8 cellular contexts compared by ENCODE assay signal in genomic region chr17:65100316-65101140, GRCh38. TPM values are rescaled to one million over a fixed set of nuclear protein-coding genes. Genes with fewer than 3 reads are reported as not detected.
DNase-seq lines count a peak whose midpoint lies in the region; ATAC-seq and TF ChIP-seq lines count a peak whose summit lies in the region.

No MANE protein-coding gene starts in this region.

- peaks cover 33% of the 10 kb centered on the region for H3K79me2 ChIP-seq in SU-DHL-6 (ENCODE audit: insufficient read depth, low read length)

- H3K36me3 ChIP-seq in SU-DHL-6 (ENCODE audit: low read length) = no peaks in the 10 kb centered on the region

- peak overlapping the region; percentile 72 for H3K27ac ChIP-seq in SU-DHL-6 (ENCODE audit: low read depth, low read length)

- H3K27me3 ChIP-seq in SU-DHL-6 (ENCODE audit: low read length) = no peaks in the 10 kb centered on the region

- peak; percentile 75 for ATAC-seq in HG02610 (IDR thresholded peaks at IDR 0.05; ENCODE audit: unreplicated experiment)
- ATAC-seq in left cardiac atrium = peak; percentile 96 to 97

- no peaks in the 10 kb centered on the region for H3K36me3 Mint-ChIP-seq in progenitor cell of endocrine pancreas (ENCODE audit: insufficient read depth)

- peaks cover 12% of the 10 kb centered on the region for H3F3A ChIP-seq in SU-DHL-6 (ENCODE audit: insufficient read depth)

- intact Hi-C loops in left cardiac atrium (cut with DNase I) = loop anchor here in 1 of 2 donors (5.0 kb wide), 1 partner anchor 38 kb away; no protein-coding TSS in a partner anchor

- H3K4me1 Mint-ChIP-seq in progenitor cell of endocrine pancreas (ENCODE audit: low read depth) = peaks cover 4% of the 10 kb centered on the region

- TF ChIP-seq CTCF in GM12872 (IDR thresholded peaks at IDR 0.05; ENCODE audit: insufficient read depth, low read depth, low read length) = peak; percentile 80
- peak; percentile 97 for TF ChIP-seq CTCF in SU-DHL-6 (IDR thresholded peaks at IDR 0.05; ENCODE audit: insufficient read depth, low read length, poor library complexity, severe bottlenecking)
- TF ChIP-seq CTCF in progenitor cell of endocrine pancreas (IDR thresholded peaks at IDR 0.05; ENCODE audit: unreplicated experiment) = peak; percentile 89

- H3K9me2 ChIP-seq in SU-DHL-6 (replicated peaks; ENCODE audit: insufficient read depth, low read length) = no peaks in the 10 kb centered on the region

- no peak overlapping the region for H3K27ac Mint-ChIP-seq in progenitor cell of endocrine pancreas

- H3K27me3 Mint-ChIP-seq in progenitor cell of endocrine pancreas = peaks cover 7% of the 10 kb centered on the region

- H3K9ac ChIP-seq in SU-DHL-6 (ENCODE audit: low read length) = peak overlapping the region; percentile 79

- H3K9me3 ChIP-seq in SU-DHL-6 (ENCODE audit: insufficient read depth, low read length) = no peaks in the 10 kb centered on the region

- H3K4me3 ChIP-seq in SU-DHL-6 (ENCODE audit: insufficient read depth, low read length, poor library complexity, severe bottlenecking) = peak overlapping the region; percentile 71

- peak overlapping the region; percentile 69 for H3K4me3 Mint-ChIP-seq in progenitor cell of endocrine pancreas (ENCODE audit: low read depth)

- no peaks in the 10 kb centered on the region for H3K9me3 Mint-ChIP-seq in progenitor cell of endocrine pancreas (ENCODE audit: low read depth)

- DNase-seq in NCI-H1092 (lab: John Stamatoyannopoulos, UW) (peak; percentile 59), left cardiac atrium (peak; percentile 91), progenitor cell of endocrine pancreas (ENCODE audit: low spot score, unreplicated experiment) (peak; percentile 82), ureter (ENCODE audit: low spot score) (peak; percentile 88)
- DNase-seq in activated naive CD8-positive, alpha-beta T cell treated with anti-CD3 and anti-CD28 coated beads, Interleukin-2, amount 50 U/mL, for 16 hours (ENCODE audit: low read depth, low spot score) = peak; percentile 43

- H3K4me2 ChIP-seq in SU-DHL-6 (ENCODE audit: low read depth, low read length, poor library complexity, severe bottlenecking) = peak overlapping the region; percentile 83

- H2AFZ ChIP-seq in SU-DHL-6 (ENCODE audit: low read depth, low read length, severe bottlenecking) = peak overlapping the region; percentile 39

- no peaks in the 10 kb centered on the region for H4K20me1 ChIP-seq in SU-DHL-6 (ENCODE audit: low read depth, low read length)

RNA-seq across cellular contexts. Expression of gene RGS9, which starts 36.6 kb away (rescaled TPM):
- 1 to 10 TPM; 3.0 to 4.9 TPM for total RNA-seq in left cardiac atrium
- 8.5 and 8.7 TPM in 2 replicates for total RNA-seq in progenitor cell of endocrine pancreas
- total RNA-seq in ureter = 6.1 TPM

RNA-seq across cellular contexts. Expression of gene GNA13, which starts 44.0 kb away (rescaled TPM):
- total RNA-seq in left cardiac atrium (10 to 100 TPM; 24.6 to 25.9 TPM), progenitor cell of endocrine pancreas (39.2 and 41.1 TPM in 2 replicates), ureter (48.1 TPM)

Comparison
In these comparisons a context has a peak if more than half of its experiments do, and no peak if none do; other contexts are left out.
1. Peak in every context shown above with its lines: DNase-seq, ATAC-seq, H3K4me3 ChIP-seq and H3K27ac ChIP-seq.